In the genomic region with DNA sequence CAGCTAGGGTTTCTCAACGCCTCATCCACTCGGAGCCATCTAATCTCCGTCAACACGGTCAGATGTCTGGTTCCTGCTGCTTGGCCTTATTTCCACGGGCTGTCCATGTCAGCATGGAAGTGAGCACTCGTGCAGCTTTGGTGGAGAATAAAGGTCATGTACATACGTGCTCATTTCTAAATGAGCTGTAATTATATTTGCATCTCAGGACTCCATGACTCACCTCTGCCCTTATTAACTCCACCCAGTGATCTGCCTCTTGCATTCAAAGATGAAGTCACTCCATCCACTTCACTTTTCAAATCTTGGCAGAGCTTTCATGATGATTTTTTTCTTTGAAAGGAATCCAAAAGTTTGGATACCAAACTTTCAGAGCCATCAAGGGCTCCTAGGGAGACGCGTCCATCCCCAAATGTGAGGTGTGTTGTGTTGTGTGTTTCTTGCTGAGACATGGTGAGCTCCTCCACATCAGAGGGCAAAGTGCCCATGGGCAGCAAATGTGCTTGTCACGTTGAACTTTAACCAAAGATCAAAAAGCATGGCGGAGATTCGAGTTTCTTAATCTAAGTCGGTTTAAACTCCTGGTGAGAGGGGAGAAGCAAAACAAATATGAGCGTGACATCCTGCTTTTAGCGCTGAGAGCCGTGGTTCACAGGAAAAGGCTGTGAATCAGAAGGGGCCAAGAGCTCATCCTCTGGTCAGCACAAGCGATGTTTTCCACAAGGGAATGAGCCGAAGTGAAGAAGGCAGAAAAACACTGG, we compare ENCODE assay signal across 3 cellular contexts.
TF ChIP-seq lines count a peak whose summit lies in the region.

No MANE protein-coding gene starts in this region.

TF ChIP-seq in A549, 52 proteins besides CTCF, POLR2A, EP300 and RAD21 (continued from another document):
- TF ChIP-seq, protein P1, sequence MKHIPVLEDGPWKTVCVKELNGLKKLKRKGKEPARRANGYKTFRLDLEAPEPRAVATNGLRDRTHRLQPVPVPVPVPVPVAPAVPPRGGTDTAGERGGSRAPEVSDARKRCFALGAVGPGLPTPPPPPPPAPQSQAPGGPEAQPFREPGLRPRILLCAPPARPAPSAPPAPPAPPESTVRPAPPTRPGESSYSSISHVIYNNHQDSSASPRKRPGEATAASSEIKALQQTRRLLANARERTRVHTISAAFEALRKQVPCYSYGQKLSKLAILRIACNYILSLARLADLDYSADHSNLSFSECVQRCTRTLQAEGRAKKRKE (CRISPR knock-in tag; IDR thresholded peaks at IDR 0.05; ENCODE audit: low read depth) = 0 out of 2 replicates have a peak, but pooled peaks have one; percentile 66
- TF ChIP-seq TP53 (CRISPR knock-in tag; IDR thresholded peaks at IDR 0.05) (no peak), ZSCAN20 (CRISPR knock-in tag; IDR thresholded peaks at IDR 0.05) (peak; percentile 62; the same call in 1 of the 2 replicates), JUN (IDR thresholded peaks at IDR 0.05) (peak; percentile 47 to 57; a peak in 2 of 5 replicates), HOXB13 (CRISPR knock-in tag; IDR thresholded peaks at IDR 0.05; ENCODE audit: low read depth) (peak; percentile 48; the same call in 1 of the 2 replicates), SMC3 (IDR thresholded peaks at IDR 0.05) (peak; percentile 45), GATA3 (IDR thresholded peaks at IDR 0.05; ENCODE audit: borderline replicate concordance) (peak; percentile 58; the same call in 1 of the 2 replicates), MAFK (IDR thresholded peaks at IDR 0.05; ENCODE audit: partially characterized antibody) (peak; percentile 43), JUNB (IDR thresholded peaks at IDR 0.05) (peak; percentile 58)
- TF ChIP-seq, protein P2, sequence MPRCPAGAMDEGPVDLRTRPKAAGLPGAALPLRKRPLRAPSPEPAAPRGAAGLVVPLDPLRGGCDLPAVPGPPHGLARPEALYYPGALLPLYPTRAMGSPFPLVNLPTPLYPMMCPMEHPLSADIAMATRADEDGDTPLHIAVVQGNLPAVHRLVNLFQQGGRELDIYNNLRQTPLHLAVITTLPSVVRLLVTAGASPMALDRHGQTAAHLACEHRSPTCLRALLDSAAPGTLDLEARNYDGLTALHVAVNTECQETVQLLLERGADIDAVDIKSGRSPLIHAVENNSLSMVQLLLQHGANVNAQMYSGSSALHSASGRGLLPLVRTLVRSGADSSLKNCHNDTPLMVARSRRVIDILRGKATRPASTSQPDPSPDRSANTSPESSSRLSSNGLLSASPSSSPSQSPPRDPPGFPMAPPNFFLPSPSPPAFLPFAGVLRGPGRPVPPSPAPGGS (IDR thresholded peaks at IDR 0.05) = 0 out of 3 replicates have a peak, but pooled peaks have one; percentile 48
- TF ChIP-seq, protein P3, sequence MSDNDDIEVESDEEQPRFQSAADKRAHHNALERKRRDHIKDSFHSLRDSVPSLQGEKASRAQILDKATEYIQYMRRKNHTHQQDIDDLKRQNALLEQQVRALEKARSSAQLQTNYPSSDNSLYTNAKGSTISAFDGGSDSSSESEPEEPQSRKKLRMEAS (IDR thresholded peaks at IDR 0.05) = peak; percentile 72
TF ChIP-seq in A549: peak in this region for 13.

TF ChIP-seq in GM23338, 12 proteins besides CTCF, POLR2A, EP300 and RAD21:
- TF ChIP-seq, protein P4, sequence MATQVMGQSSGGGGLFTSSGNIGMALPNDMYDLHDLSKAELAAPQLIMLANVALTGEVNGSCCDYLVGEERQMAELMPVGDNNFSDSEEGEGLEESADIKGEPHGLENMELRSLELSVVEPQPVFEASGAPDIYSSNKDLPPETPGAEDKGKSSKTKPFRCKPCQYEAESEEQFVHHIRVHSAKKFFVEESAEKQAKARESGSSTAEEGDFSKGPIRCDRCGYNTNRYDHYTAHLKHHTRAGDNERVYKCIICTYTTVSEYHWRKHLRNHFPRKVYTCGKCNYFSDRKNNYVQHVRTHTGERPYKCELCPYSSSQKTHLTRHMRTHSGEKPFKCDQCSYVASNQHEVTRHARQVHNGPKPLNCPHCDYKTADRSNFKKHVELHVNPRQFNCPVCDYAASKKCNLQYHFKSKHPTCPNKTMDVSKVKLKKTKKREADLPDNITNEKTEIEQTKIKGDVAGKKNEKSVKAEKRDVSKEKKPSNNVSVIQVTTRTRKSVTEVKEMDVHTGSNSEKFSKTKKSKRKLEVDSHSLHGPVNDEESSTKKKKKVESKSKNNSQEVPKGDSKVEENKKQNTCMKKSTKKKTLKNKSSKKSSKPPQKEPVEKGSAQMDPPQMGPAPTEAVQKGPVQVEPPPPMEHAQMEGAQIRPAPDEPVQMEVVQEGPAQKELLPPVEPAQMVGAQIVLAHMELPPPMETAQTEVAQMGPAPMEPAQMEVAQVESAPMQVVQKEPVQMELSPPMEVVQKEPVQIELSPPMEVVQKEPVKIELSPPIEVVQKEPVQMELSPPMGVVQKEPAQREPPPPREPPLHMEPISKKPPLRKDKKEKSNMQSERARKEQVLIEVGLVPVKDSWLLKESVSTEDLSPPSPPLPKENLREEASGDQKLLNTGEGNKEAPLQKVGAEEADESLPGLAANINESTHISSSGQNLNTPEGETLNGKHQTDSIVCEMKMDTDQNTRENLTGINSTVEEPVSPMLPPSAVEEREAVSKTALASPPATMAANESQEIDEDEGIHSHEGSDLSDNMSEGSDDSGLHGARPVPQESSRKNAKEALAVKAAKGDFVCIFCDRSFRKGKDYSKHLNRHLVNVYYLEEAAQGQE (IDR thresholded peaks at IDR 0.05; ENCODE audit: unreplicated experiment) = no peak
- TF ChIP-seq STAT1 (IDR thresholded peaks at IDR 0.05; ENCODE audit: unreplicated experiment) = no peak
- no peak for TF ChIP-seq CREB1 (CRISPR knock-in tag; IDR thresholded peaks at IDR 0.05; ENCODE audit: low read depth)
- TF ChIP-seq EZH2phosphoT487 (IDR thresholded peaks at IDR 0.05; ENCODE audit: unreplicated experiment) = no peak
- TF ChIP-seq ZNF331 (CRISPR knock-in tag; IDR thresholded peaks at IDR 0.05; ENCODE audit: low read depth) = no peak

TF ChIP-seq in HepG2, 621 proteins besides CTCF, POLR2A, EP300 and RAD21 (continued from another document and continues in another):
- TF ChIP-seq POLR2G (IDR thresholded peaks at IDR 0.05; ENCODE audit: low read depth, low read length) = peak; percentile 53; the same call in 1 of the 2 replicates
- TF ChIP-seq PHF20 (CRISPR knock-in tag; IDR thresholded peaks at IDR 0.05) = no peak
- TF ChIP-seq SMYD3 (CRISPR knock-in tag; IDR thresholded peaks at IDR 0.05) = no peak
- 0 out of 2 replicates have a peak, but pooled peaks have one; percentile 23 for TF ChIP-seq NR2F6 (IDR thresholded peaks at IDR 0.05)
- TF ChIP-seq NR2F6 (CRISPR knock-in tag; IDR thresholded peaks at IDR 0.05) = peak; percentile 51
- TF ChIP-seq, protein P5, sequence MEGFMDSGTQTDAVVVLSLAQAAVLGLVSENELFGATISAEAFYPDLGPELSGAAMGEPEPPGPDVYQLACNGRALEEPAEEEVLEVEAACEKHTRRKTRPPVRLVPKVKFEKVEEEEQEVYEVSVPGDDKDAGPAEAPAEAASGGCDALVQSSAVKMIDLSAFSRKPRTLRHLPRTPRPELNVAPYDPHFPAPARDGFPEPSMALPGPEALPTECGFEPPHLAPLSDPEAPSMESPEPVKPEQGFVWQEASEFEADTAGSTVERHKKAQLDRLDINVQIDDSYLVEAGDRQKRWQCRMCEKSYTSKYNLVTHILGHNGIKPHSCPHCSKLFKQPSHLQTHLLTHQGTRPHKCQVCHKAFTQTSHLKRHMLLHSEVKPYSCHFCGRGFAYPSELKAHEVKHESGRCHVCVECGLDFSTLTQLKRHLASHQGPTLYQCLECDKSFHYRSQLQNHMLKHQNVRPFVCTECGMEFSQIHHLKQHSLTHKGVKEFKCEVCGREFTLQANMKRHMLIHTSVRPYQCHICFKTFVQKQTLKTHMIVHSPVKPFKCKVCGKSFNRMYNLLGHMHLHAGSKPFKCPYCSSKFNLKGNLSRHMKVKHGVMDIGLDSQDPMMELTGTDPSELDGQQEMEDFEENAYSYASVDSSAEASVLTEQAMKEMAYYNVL (CRISPR knock-in tag; IDR thresholded peaks at IDR 0.05; ENCODE audit: borderline replicate concordance) = peak; percentile 61; the same call in 1 of the 2 replicates
- TF ChIP-seq ZNF17 (CRISPR knock-in tag; IDR thresholded peaks at IDR 0.05) = no peak
- no peak for TF ChIP-seq ZNF879 (CRISPR knock-in tag; IDR thresholded peaks at IDR 0.05)
- no peak for TF ChIP-seq ZNF883 (CRISPR knock-in tag; IDR thresholded peaks at IDR 0.05; ENCODE audit: not compliant biosample characterization)
- no peak for TF ChIP-seq ZNF292 (CRISPR knock-in tag; IDR thresholded peaks at IDR 0.05; ENCODE audit: borderline replicate concordance, low read depth)
- no peak for TF ChIP-seq MAFK (conservative IDR thresholded peaks at IDR 0.05 in 1 of 2, IDR thresholded peaks at IDR 0.05 in 1 of 2; ENCODE audit: low read length in 2 of 2)
- TF ChIP-seq, protein P6, sequence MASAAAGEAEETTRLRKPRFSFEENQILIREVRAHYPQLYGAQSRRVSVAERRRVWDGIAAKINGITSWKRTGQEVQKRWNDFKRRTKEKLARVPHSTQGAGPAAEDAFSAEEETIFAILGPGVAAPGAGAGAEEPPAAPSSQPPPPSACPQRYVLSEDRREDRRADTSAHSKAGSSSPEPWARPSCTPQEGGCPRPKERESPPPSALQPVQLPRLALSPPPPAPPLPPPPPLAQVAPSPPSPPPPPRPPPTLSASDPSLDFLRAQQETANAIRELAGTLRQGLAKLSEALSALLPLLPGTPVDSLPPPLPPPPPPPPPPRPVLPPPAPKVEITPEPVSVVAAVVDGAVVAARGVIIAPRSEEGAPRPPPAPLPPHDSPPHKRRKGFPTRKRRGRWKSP (CRISPR knock-in tag; IDR thresholded peaks at IDR 0.05) = no peak; the same call in 1 of the 2 replicates
- no peak for TF ChIP-seq ZSCAN12 (CRISPR knock-in tag; IDR thresholded peaks at IDR 0.05)
- TF ChIP-seq FOXA3 (CRISPR knock-in tag; IDR thresholded peaks at IDR 0.05) = peak; percentile 72
- TF ChIP-seq, protein P7, sequence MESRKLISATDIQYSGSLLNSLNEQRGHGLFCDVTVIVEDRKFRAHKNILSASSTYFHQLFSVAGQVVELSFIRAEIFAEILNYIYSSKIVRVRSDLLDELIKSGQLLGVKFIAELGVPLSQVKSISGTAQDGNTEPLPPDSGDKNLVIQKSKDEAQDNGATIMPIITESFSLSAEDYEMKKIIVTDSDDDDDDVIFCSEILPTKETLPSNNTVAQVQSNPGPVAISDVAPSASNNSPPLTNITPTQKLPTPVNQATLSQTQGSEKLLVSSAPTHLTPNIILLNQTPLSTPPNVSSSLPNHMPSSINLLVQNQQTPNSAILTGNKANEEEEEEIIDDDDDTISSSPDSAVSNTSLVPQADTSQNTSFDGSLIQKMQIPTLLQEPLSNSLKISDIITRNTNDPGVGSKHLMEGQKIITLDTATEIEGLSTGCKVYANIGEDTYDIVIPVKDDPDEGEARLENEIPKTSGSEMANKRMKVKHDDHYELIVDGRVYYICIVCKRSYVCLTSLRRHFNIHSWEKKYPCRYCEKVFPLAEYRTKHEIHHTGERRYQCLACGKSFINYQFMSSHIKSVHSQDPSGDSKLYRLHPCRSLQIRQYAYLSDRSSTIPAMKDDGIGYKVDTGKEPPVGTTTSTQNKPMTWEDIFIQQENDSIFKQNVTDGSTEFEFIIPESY (CRISPR knock-in tag; IDR thresholded peaks at IDR 0.05) = no peak
- no peak for TF ChIP-seq ZNF10 (CRISPR knock-in tag; IDR thresholded peaks at IDR 0.05; ENCODE audit: borderline replicate concordance, low read depth)
- TF ChIP-seq, protein P8, sequence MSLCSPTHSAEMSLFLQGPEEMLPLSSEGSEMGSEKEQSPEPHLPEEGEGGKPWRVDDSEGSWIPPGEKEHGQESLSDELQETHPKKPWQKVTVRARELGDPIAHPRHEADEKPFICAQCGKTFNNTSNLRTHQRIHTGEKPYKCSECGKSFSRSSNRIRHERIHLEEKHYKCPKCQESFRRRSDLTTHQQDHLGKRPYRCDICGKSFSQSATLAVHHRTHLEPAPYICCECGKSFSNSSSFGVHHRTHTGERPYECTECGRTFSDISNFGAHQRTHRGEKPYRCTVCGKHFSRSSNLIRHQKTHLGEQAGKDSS (CRISPR knock-in tag; IDR thresholded peaks at IDR 0.05; ENCODE audit: borderline replicate concordance, low read depth) = no peak
- TF ChIP-seq ZSCAN9 (CRISPR knock-in tag; IDR thresholded peaks at IDR 0.05; ENCODE audit: borderline replicate concordance) = peak; percentile 66; the same call in 1 of the 2 replicates
- no peak for TF ChIP-seq ZNF224 (CRISPR knock-in tag; IDR thresholded peaks at IDR 0.05)
- no peak for TF ChIP-seq ZNF570 (CRISPR knock-in tag; IDR thresholded peaks at IDR 0.05; ENCODE audit: borderline replicate concordance)
- peak; percentile 11; the same call in 1 of the 2 replicates for TF ChIP-seq NFE2L2 (IDR thresholded peaks at IDR 0.05; ENCODE audit: low read length)
- TF ChIP-seq, protein P9, sequence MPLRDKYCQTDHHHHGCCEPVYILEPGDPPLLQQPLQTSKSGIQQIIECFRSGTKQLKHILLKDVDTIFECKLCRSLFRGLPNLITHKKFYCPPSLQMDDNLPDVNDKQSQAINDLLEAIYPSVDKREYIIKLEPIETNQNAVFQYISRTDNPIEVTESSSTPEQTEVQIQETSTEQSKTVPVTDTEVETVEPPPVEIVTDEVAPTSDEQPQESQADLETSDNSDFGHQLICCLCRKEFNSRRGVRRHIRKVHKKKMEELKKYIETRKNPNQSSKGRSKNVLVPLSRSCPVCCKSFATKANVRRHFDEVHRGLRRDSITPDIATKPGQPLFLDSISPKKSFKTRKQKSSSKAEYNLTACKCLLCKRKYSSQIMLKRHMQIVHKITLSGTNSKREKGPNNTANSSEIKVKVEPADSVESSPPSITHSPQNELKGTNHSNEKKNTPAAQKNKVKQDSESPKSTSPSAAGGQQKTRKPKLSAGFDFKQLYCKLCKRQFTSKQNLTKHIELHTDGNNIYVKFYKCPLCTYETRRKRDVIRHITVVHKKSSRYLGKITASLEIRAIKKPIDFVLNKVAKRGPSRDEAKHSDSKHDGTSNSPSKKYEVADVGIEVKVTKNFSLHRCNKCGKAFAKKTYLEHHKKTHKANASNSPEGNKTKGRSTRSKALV (CRISPR knock-in tag; IDR thresholded peaks at IDR 0.05) = peak; percentile 57
- TF ChIP-seq, protein P10, sequence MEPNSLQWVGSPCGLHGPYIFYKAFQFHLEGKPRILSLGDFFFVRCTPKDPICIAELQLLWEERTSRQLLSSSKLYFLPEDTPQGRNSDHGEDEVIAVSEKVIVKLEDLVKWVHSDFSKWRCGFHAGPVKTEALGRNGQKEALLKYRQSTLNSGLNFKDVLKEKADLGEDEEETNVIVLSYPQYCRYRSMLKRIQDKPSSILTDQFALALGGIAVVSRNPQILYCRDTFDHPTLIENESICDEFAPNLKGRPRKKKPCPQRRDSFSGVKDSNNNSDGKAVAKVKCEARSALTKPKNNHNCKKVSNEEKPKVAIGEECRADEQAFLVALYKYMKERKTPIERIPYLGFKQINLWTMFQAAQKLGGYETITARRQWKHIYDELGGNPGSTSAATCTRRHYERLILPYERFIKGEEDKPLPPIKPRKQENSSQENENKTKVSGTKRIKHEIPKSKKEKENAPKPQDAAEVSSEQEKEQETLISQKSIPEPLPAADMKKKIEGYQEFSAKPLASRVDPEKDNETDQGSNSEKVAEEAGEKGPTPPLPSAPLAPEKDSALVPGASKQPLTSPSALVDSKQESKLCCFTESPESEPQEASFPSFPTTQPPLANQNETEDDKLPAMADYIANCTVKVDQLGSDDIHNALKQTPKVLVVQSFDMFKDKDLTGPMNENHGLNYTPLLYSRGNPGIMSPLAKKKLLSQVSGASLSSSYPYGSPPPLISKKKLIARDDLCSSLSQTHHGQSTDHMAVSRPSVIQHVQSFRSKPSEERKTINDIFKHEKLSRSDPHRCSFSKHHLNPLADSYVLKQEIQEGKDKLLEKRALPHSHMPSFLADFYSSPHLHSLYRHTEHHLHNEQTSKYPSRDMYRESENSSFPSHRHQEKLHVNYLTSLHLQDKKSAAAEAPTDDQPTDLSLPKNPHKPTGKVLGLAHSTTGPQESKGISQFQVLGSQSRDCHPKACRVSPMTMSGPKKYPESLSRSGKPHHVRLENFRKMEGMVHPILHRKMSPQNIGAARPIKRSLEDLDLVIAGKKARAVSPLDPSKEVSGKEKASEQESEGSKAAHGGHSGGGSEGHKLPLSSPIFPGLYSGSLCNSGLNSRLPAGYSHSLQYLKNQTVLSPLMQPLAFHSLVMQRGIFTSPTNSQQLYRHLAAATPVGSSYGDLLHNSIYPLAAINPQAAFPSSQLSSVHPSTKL (CRISPR knock-in tag; IDR thresholded peaks at IDR 0.05) = peak; percentile 88
- TF ChIP-seq ZSCAN22 (CRISPR knock-in tag; IDR thresholded peaks at IDR 0.05) = no peak
- no peak for TF ChIP-seq ZEB1 (IDR thresholded peaks at IDR 0.05; ENCODE audit: insufficient replicate concordance, low read depth)
- TF ChIP-seq SUZ12 (IDR thresholded peaks at IDR 0.05; ENCODE audit: low read depth, low read length) = no peak
